Comparison of ENCODE assay signal across 19 cellular contexts in the genomic region with DNA sequence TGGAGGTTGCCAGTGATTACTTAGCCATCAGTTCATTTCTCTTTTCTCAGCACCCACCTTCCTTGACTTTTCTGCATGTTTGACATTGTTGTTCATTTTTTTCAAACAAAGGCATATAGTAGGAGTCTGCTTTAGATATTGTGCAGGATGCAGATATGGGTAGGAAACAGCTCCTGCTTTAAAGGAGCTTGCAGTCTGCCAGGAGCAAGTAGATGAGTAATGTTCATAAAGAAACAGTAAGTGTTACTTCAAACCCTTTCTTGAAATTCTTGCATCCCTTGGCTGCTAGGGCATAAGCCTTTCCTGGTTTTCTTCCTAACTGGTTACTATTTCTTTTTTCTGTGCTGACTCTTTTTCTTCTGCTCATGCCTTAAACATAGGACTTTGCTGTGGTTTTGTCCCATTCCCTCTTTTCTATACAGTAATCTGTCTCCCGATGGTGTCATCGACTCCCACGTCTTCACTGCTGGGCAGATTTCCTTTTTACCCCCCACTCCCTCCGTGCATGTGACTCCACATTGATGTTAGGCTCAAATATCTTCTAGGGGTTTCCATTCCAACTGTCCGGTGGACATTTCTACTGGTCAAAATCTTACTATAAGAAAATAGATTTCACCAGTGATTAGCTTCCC. TPM values are rescaled to one million over a fixed set of nuclear protein-coding genes. Genes with fewer than 3 reads are reported as not detected.
DNase-seq lines count a peak whose midpoint lies in the region; ATAC-seq and TF ChIP-seq lines count a peak whose summit lies in the region.
"Had no signal": no experiment of that assay in that cellular context is flagged by ENCODE, and none has a peak within 500 bp of the region (broad histone marks: within the 10 kb centered on the region; RNA-seq: fewer than 3 reads in every experiment).

No MANE protein-coding gene starts in this region.

- ATAC-seq in upper lobe of right lung, result no peak
- ATAC-seq in GM18909 (IDR thresholded peaks at IDR 0.05; ENCODE audit: poor library complexity, unreplicated experiment), result no peak
- ATAC-seq: A549 had no signal

- H3K27me3 ChIP-seq in right atrium auricular region (no peaks in the 10 kb centered on the region), endodermal cell (ENCODE audit: control insufficient read depth, insufficient read depth, low read length, poor library complexity, severe bottlenecking) (no peaks in the 10 kb centered on the region), upper lobe of right lung (no peaks in the 10 kb centered on the region)

- whole genome bisulfite sequencing in endodermal cell (ENCODE audit: insufficient coverage in 1 of 2, insufficient read length in 1 of 2), 2 experiments, result 82 to 89% methylated on average over 3 to 5 of the region's 5 CpGs

- no peak overlapping the region for H3K9ac ChIP-seq in endodermal cell (ENCODE audit: extremely low read depth, low read length, poor library complexity, severe bottlenecking)

- H3K27ac ChIP-seq in right atrium auricular region, result peak overlapping the region in 1 of 2 donors; percentile 48
- no peak overlapping the region for H3K27ac ChIP-seq in endodermal cell (ENCODE audit: low read depth, low read length)
- no peak overlapping the region for H3K27ac ChIP-seq in upper lobe of right lung
- H3K27ac ChIP-seq: 22Rv1, A549, C4-2B had no signal

- no peaks in the 10 kb centered on the region for H3K9me3 ChIP-seq in right atrium auricular region
- no peaks in the 10 kb centered on the region for H3K9me3 ChIP-seq in endodermal cell (ENCODE audit: control insufficient read depth, low read length)
- no peaks in the 10 kb centered on the region for H3K9me3 ChIP-seq in upper lobe of right lung
- H3K9me3 ChIP-seq: Caco-2, HAP-1 had no signal

- no peaks in the 10 kb centered on the region for H3K27me3 Mint-ChIP-seq in endodermal cell (ENCODE audit: insufficient read depth)
- H3K27me3 Mint-ChIP-seq: CD4-positive, alpha-beta T cell had no signal

- DNase-seq in right atrium auricular region (ENCODE audit: low spot score) (peak; percentile 13), cardiac septum (ENCODE audit: low spot score) (no peak), endodermal cell (peak; percentile 22), islet precursor cell (peak; percentile 14), upper lobe of right lung (no peak), OCI-M2 (lab: John Stamatoyannopoulos, UW; ENCODE audit: unreplicated experiment) (no peak)
- DNase-seq: AML-193; Caco-2; CD4-positive, alpha-beta T cell; DMS153; DMS79; GDM1; HFFc6; IMR-90 had no signal

- H3K4me3 ChIP-seq in right atrium auricular region (no peak overlapping the region), endodermal cell (ENCODE audit: low read length) (no peak overlapping the region), upper lobe of right lung (no peak overlapping the region)
- H3K4me3 ChIP-seq: A549, HAP-1 had no signal

- no peaks in the 10 kb centered on the region for H3K36me3 Mint-ChIP-seq in endodermal cell (ENCODE audit: low read depth)

- intact Hi-C loops in cardiac septum (cut with DNase I) (no loop called here), upper lobe of right lung (cut with DNase I) (no loop called here)

- H3K36me3 ChIP-seq in right atrium auricular region, result no peaks in the 10 kb centered on the region
- peaks cover 5% of the 10 kb centered on the region for H3K36me3 ChIP-seq in endodermal cell (ENCODE audit: control insufficient read depth, insufficient read depth, low read length)
- H3K36me3 ChIP-seq in upper lobe of right lung, result no peaks in the 10 kb centered on the region
- H3K36me3 ChIP-seq: HAP-1 had no signal

- peaks cover 26% of the 10 kb centered on the region for H3K4me1 Mint-ChIP-seq in endodermal cell

- H3K9me3 Mint-ChIP-seq in endodermal cell, result no peaks in the 10 kb centered on the region
- H3K9me3 Mint-ChIP-seq: CD4-positive, alpha-beta T cell; HFFc6 had no signal

- peaks cover 0 to 14% of the 10 kb centered on the region in 2 donors for H3K4me1 ChIP-seq in right atrium auricular region
- H3K4me1 ChIP-seq in endodermal cell (ENCODE audit: control insufficient read depth, insufficient read depth, low read length), result no peaks in the 10 kb centered on the region
- H3K4me1 ChIP-seq in upper lobe of right lung, result no peaks in the 10 kb centered on the region
- H3K4me1 ChIP-seq: A549 had no signal

- TF ChIP-seq CTCF in right atrium auricular region (IDR thresholded peaks at IDR 0.05) (no peak), endodermal cell (conservative IDR thresholded peaks at IDR 0.05) (no peak), upper lobe of right lung (IDR thresholded peaks at IDR 0.05) (no peak)

- no peak overlapping the region for H3K27ac Mint-ChIP-seq in endodermal cell
- H3K27ac Mint-ChIP-seq: CD4-positive, alpha-beta T cell; HFFc6 had no signal

- no peak overlapping the region for H3K4me3 Mint-ChIP-seq in endodermal cell
- H3K4me3 Mint-ChIP-seq: CD4-positive, alpha-beta T cell; HFFc6 had no signal

RNA-seq across cellular contexts. Expression of a gene that starts 20.4 kb away (rescaled TPM):
- total RNA-seq in right atrium auricular region (100 to 1,000 TPM; 129 to 141 TPM), cardiac septum (216 TPM), endodermal cell (10 to 100 TPM; 41.6 to 43.2 TPM), upper lobe of right lung (31.2 TPM)
- 46.4 TPM for polyA plus RNA-seq in endodermal cell (2013, experiment 1 of 2)
- 42.7 TPM for polyA plus RNA-seq in endodermal cell (2013, experiment 2 of 2)

Comparison
In these comparisons a context has a peak if more than half of its experiments do, and no peak if none do; other contexts are left out.
1. DNase-seq: peak in right atrium auricular region (single experiment), endodermal cell (single experiment) and islet precursor cell (single experiment); none in cardiac septum (single experiment), upper lobe of right lung (single experiment) and OCI-M2 (single experiment).